Comparison of ENCODE assay signal across 8 cellular contexts in genomic region chr2:183078467-183079334, GRCh38. TPM values are rescaled to one million over a fixed set of nuclear protein-coding genes. Genes with fewer than 3 reads are reported as not detected.
A peak's percentile ranks its signal among the peaks of the same experiment; 100 is the strongest.
DNase-seq lines count a peak whose midpoint lies in the region; ATAC-seq and TF ChIP-seq lines count a peak whose summit lies in the region.

TSS of gene DUSP19 (plus strand) at chr2:183078747. CDS start at chr2:183078934, 187 bp downstream.

- TF ChIP-seq POLR2A in GM18505 (IDR thresholded peaks at IDR 0.05; ENCODE audit: borderline replicate concordance, extremely low read depth, insufficient read depth, insufficient read length), result peak; percentile 79

- peak within 1 kb of the TSS; percentile 90 for H2AFZ ChIP-seq in hepatocyte

- H3K9me3 ChIP-seq in hepatocyte (ENCODE audit: low read depth), result no peaks in the 10 kb centered on the region

- peaks cover 5% of the 10 kb centered on the region for H3K27me3 ChIP-seq in hepatocyte

- WGBS in hepatocyte (ENCODE audit: low lambda C conversion rate, missing lambda C conversion rate), result 14% methylated on average over 25 of the region's 25 CpGs

- no peak for TF ChIP-seq CTCF in hepatocyte (IDR thresholded peaks at IDR 0.05; ENCODE audit: poor library complexity)

- no peaks in the 10 kb centered on the region for H3K9me3 Mint-ChIP-seq in T-helper 2 cell treated with Interferon-gamma antibody and Interleukin-4, amounts not matched to agents 5 μg/mL and 100 μg/mL, for 36 hours

- H4K20me1 ChIP-seq in hepatocyte (ENCODE audit: insufficient read depth, poor library complexity, severe bottlenecking), result no peaks in the 10 kb centered on the region

- peak within 1 kb of the TSS; percentile 75 for H3K4me2 ChIP-seq in hepatocyte

- peaks cover 7% of the 10 kb centered on the region for H3K79me2 ChIP-seq in hepatocyte

- DNase-seq in NCI-H1694 treated with DMSO at 0.1 percent for 48 hours (lab: John Stamatoyannopoulos, UW), result peak; percentile 95
- peak; percentile 82 for DNase-seq in T-helper 2 cell treated with Interferon-gamma antibody and Interleukin-4, amounts not matched to agents 5 μg/mL and 100 μg/mL, for 36 hours (ENCODE audit: low spot score)
- peak; percentile 96 for DNase-seq in astrocyte of the hippocampus (ENCODE audit: low read depth, low spot score)
- peak; percentile 90 for DNase-seq in hepatocyte (ENCODE audit: low spot score)
- peak; percentile 98 for DNase-seq in renal cortical epithelial cell (ENCODE audit: low read depth)
- DNase-seq in mesenteric fat pad (ENCODE audit: low spot score), result no peak

- H3K27me3 Mint-ChIP-seq in T-helper 2 cell treated with Interferon-gamma antibody and Interleukin-4, amounts not matched to agents 5 μg/mL and 100 μg/mL, for 36 hours (ENCODE audit: low read depth), result no peaks in the 10 kb centered on the region

- peak within 1 kb of the TSS; percentile 80 for H3K27ac ChIP-seq in hepatocyte

- H3K36me3 ChIP-seq in hepatocyte (replicated peaks; ENCODE audit: insufficient read depth, low read depth), result no peaks in the 10 kb centered on the region

- peaks cover 5% of the 10 kb centered on the region for H3K4me1 ChIP-seq in hepatocyte (ENCODE audit: insufficient read depth)

- no peaks in the 10 kb centered on the region for H3K36me3 Mint-ChIP-seq in T-helper 2 cell treated with Interferon-gamma antibody and Interleukin-4, amounts not matched to agents 5 μg/mL and 100 μg/mL, for 36 hours (ENCODE audit: low read depth)

- no peaks in the 10 kb centered on the region for H3K9me2 ChIP-seq in hepatocyte (replicated peaks; ENCODE audit: insufficient read depth)

- peak within 1 kb of the TSS; percentile 39 for H3K27ac Mint-ChIP-seq in T-helper 2 cell treated with Interferon-gamma antibody and Interleukin-4, amounts not matched to agents 5 μg/mL and 100 μg/mL, for 36 hours

- peak within 1 kb of the TSS; percentile 73 for H3K4me3 ChIP-seq in hepatocyte

- peak within 1 kb of the TSS; percentile 94 for H3K4me3 Mint-ChIP-seq in T-helper 2 cell treated with Interferon-gamma antibody and Interleukin-4, amounts not matched to agents 5 μg/mL and 100 μg/mL, for 36 hours

- H3K4me1 Mint-ChIP-seq in T-helper 2 cell treated with Interferon-gamma antibody and Interleukin-4, amounts not matched to agents 5 μg/mL and 100 μg/mL, for 36 hours (ENCODE audit: low read depth), result peaks cover 13% of the 10 kb centered on the region

- ATAC-seq in GM18505 (IDR thresholded peaks at IDR 0.05; ENCODE audit: unreplicated experiment) (peak; percentile 95), HG02938 (IDR thresholded peaks at IDR 0.05; ENCODE audit: unreplicated experiment) (peak; percentile 83)

RNA-seq across cellular contexts. Expression of gene DUSP19, which starts in this region (rescaled TPM):
- total RNA-seq in hepatocyte (3.3 and 4.7 TPM in 2 replicates), renal cortical epithelial cell (0.87 and 1.8 TPM in 2 replicates), mesenteric fat pad (0.67 TPM)
- polyA plus RNA-seq in hepatocyte, result 1.1 and 1.2 TPM in 2 replicates
